ENCODE assay signal across 25 cellular contexts in the genomic region with DNA sequence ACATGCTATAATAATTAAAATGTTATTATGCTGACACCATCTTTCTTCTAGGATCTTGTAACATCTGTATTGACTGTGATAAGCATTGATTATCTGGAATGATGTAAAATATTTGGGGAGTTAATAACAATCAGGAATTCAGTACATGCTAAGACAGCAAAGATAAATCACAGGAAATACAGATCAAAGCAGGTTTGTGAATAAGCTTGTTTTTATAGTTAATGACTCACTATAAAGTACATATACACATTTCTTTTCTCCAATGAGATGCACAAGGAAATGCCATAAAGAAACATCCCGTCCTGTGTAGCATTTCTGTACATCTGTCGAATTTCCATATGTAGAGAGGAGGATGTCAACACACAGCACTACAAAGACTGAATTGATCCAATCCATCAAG.
DNase-seq lines count a peak whose midpoint lies in the region; ATAC-seq and TF ChIP-seq lines count a peak whose summit lies in the region.
"Had no signal": no experiment of that assay in that cellular context is flagged by ENCODE, and none has a peak within 500 bp of the region (broad histone marks: within the 10 kb centered on the region; RNA-seq: fewer than 3 reads in every experiment).

No MANE protein-coding gene starts in this region.

- H3K27ac ChIP-seq in AG04450 (ENCODE audit: low read depth, low read length) (no peak overlapping the region), RWPE2 (ENCODE audit: poor library complexity, severe bottlenecking) (peak overlapping the region; percentile 87), fibroblast of lung (ENCODE audit: insufficient read depth, low read length) (no peak overlapping the region)

- POLR2A ChIA-PET in AG04450 (lab: Yijun Ruan, JAX), result no interaction called here

- peak; percentile 8 for DNase-seq in AG04450 (ENCODE audit: low read depth, low spot score)
- peak; percentile 15 for DNase-seq in HFFc6
- no peak for DNase-seq in RWPE2 (ENCODE audit: low spot score)
- DNase-seq in fibroblast of lung (ENCODE audit: low read depth in 2 of 2), result peak; percentile 30 to 68
- no peak for DNase-seq in sciatic nerve (ENCODE audit: low spot score)
- no peak for DNase-seq in cerebellum (ENCODE audit: low spot score)
- DNase-seq in mucosa of descending colon, result no peak
- DNase-seq: activated CD4-positive, alpha-beta T cell treated with anti-CD3 and anti-CD28 coated beads for 36 hours; activated gamma-delta T cell treated with Interleukin-2 at 50 U/mL for 16 hours; activated T-cell treated with anti-CD3 and anti-CD28 coated beads, Interleukin-2, amount 50 U/mL, for 1 hour; C1 segment of cervical spinal cord; Calu3; cortex of kidney; endodermal cell; left cardiac atrium; naive B cell; NCI-H1436 treated with DMSO at 0.1 percent for 48 hours; NCI-H2171; NCI-H524; occipital lobe had no signal

- peaks cover 75% of the 10 kb centered on the region for H3K4me1 Mint-ChIP-seq in HFFc6 (ENCODE audit: low read depth)
- H3K4me1 Mint-ChIP-seq: activated CD4-positive, alpha-beta T cell treated with anti-CD3 and anti-CD28 coated beads for 36 hours; memory B cell; stimulated activated memory B cell treated with anti-CD40 and anti-IgM and Interleukin-4, amounts not matched to agents 10 μg/mL and 1 μg/mL and 100 μg/mL, for 72 hours had no signal

- H3K9me3 Mint-ChIP-seq in HFFc6, result no peaks in the 10 kb centered on the region
- H3K9me3 Mint-ChIP-seq: endodermal cell; memory B cell; stimulated activated memory B cell treated with anti-CD40 and anti-IgM and Interleukin-4, amounts not matched to agents 10 μg/mL and 1 μg/mL and 100 μg/mL, for 72 hours; T-helper 1 cell treated with Interleukin-12 subunit alpha and Interleukin-12 subunit beta and Interleukin-4 antibody, amounts not matched to agents 30 μg/mL and 1 μg/mL, for 36 hours had no signal

- no peaks in the 10 kb centered on the region for H3K27me3 ChIP-seq in AG04450 (ENCODE audit: control insufficient read depth, insufficient read depth, low read length)
- H3K27me3 ChIP-seq in RWPE2 (ENCODE audit: insufficient read depth, poor library complexity, severe bottlenecking), result no peaks in the 10 kb centered on the region
- no peaks in the 10 kb centered on the region for H3K27me3 ChIP-seq in fibroblast of lung (ENCODE audit: control insufficient read depth, insufficient read depth, low read length)

- no peak for TF ChIP-seq CTCF in AG04450 (IDR thresholded peaks at IDR 0.05; ENCODE audit: low read depth, low read length)
- TF ChIP-seq CTCF in HFFc6 (IDR thresholded peaks at IDR 0.05), result no peak
- TF ChIP-seq CTCF in RWPE2 (IDR thresholded peaks at IDR 0.05; ENCODE audit: poor library complexity, severe bottlenecking), result no peak
- TF ChIP-seq CTCF in fibroblast of lung (conservative IDR thresholded peaks at IDR 0.05 in 1 of 2, IDR thresholded peaks at IDR 0.05 in 1 of 2; ENCODE audit: low read depth in 1 of 2, low read length in 2 of 2), result no peak
- no peak for TF ChIP-seq CTCF in mucosa of descending colon (IDR thresholded peaks at IDR 0.05)

- no peak overlapping the region for H3K27ac Mint-ChIP-seq in HFFc6
- H3K27ac Mint-ChIP-seq: activated CD4-positive, alpha-beta T cell treated with anti-CD3 and anti-CD28 coated beads for 36 hours; endodermal cell; memory B cell; naive B cell; stimulated activated memory B cell treated with anti-CD40 and anti-IgM and Interleukin-4, amounts not matched to agents 10 μg/mL and 1 μg/mL and 100 μg/mL, for 72 hours; T-helper 1 cell treated with Interleukin-12 subunit alpha and Interleukin-12 subunit beta and Interleukin-4 antibody, amounts not matched to agents 30 μg/mL and 1 μg/mL, for 36 hours had no signal

- peak overlapping the region; percentile 24 for H3K4me3 Mint-ChIP-seq in HFFc6
- H3K4me3 Mint-ChIP-seq: activated CD4-positive, alpha-beta T cell treated with anti-CD3 and anti-CD28 coated beads for 36 hours; endodermal cell; memory B cell; naive B cell; stimulated activated memory B cell treated with anti-CD40 and anti-IgM and Interleukin-4, amounts not matched to agents 10 μg/mL and 1 μg/mL and 100 μg/mL, for 72 hours; T-helper 1 cell treated with Interleukin-12 subunit alpha and Interleukin-12 subunit beta and Interleukin-4 antibody, amounts not matched to agents 30 μg/mL and 1 μg/mL, for 36 hours had no signal

- no peaks in the 10 kb centered on the region for H3K79me2 ChIP-seq in fibroblast of lung (ENCODE audit: control insufficient read depth, insufficient read depth, low read length)

- H3K36me3 Mint-ChIP-seq in HFFc6 (ENCODE audit: low read depth), result no peaks in the 10 kb centered on the region
- H3K36me3 Mint-ChIP-seq: memory B cell; naive B cell; stimulated activated memory B cell treated with anti-CD40 and anti-IgM and Interleukin-4, amounts not matched to agents 10 μg/mL and 1 μg/mL and 100 μg/mL, for 72 hours had no signal

- H3K4me3 ChIP-seq in AG04450 (ENCODE audit: low read depth, low read length), result no peak overlapping the region
- no peak overlapping the region for H3K4me3 ChIP-seq in RWPE2 (ENCODE audit: severe bottlenecking)
- H3K4me3 ChIP-seq in fibroblast of lung (replicated peaks in 1 of 4; ENCODE audit: control extremely low read depth in 1 of 4, insufficient read depth in 1 of 4, low read depth in 3 of 4, low read length in 4 of 4), result no peak overlapping the region
- H3K4me3 ChIP-seq in mucosa of descending colon, result no peak overlapping the region
- H3K4me3 ChIP-seq: HAP-1 had no signal

- H3K27me3 Mint-ChIP-seq in HFFc6 (ENCODE audit: insufficient read depth), result no peaks in the 10 kb centered on the region

- H3K9me3 ChIP-seq in AG04450 (ENCODE audit: control insufficient read depth, insufficient read depth, low read length), result no peaks in the 10 kb centered on the region
- H3K9me3 ChIP-seq in RWPE2 (ENCODE audit: severe bottlenecking), result no peaks in the 10 kb centered on the region
- H3K9me3 ChIP-seq in fibroblast of lung (ENCODE audit: control insufficient read depth, insufficient read depth, low read depth, low read length), result no peaks in the 10 kb centered on the region
- H3K9me3 ChIP-seq in mucosa of descending colon, result no peaks in the 10 kb centered on the region
- H3K9me3 ChIP-seq: HAP-1 had no signal

- H3K36me3 ChIP-seq in RWPE2 (ENCODE audit: low read depth) (no peaks in the 10 kb centered on the region), fibroblast of lung (ENCODE audit: control insufficient read depth, insufficient read depth, low read length) (no peaks in the 10 kb centered on the region), mucosa of descending colon (ENCODE audit: low read depth) (no peaks in the 10 kb centered on the region)
- H3K36me3 ChIP-seq: HAP-1 had no signal

- intact Hi-C loops in sciatic nerve (cut with DNase I) (no loop called here), mucosa of descending colon (cut with DNase I, micrococcal nuclease) (no loop called here)

- CTCF ChIA-PET in AG04450 (lab: Charles Lee), result interaction anchor here (1.5 kb wide), 1 partner anchor 9 kb away, joined by 3 read pairs; no protein-coding TSS in a partner anchor

- H4K20me1 ChIP-seq in fibroblast of lung (ENCODE audit: control insufficient read depth, extremely low read depth, insufficient read depth, low read length), result no peaks in the 10 kb centered on the region

- H3K4me1 ChIP-seq in RWPE2 (ENCODE audit: insufficient read depth, poor library complexity, severe bottlenecking) (peaks cover 61% of the 10 kb centered on the region), fibroblast of lung (ENCODE audit: control insufficient read depth, extremely low read depth, insufficient read depth, low read length) (peaks cover 4% of the 10 kb centered on the region), mucosa of descending colon (ENCODE audit: low read depth) (no peaks in the 10 kb centered on the region)

- ATAC-seq in RWPE2 (ENCODE audit: low read depth), result peak; percentile 91
- ATAC-seq in GM21381 (IDR thresholded peaks at IDR 0.05; ENCODE audit: unreplicated experiment), result no peak
- no peak for ATAC-seq in sciatic nerve
- ATAC-seq in mucosa of descending colon, result no peak
- ATAC-seq: activated CD4-positive, alpha-beta T cell treated with anti-CD3 and anti-CD28 coated beads for 36 hours; left cardiac atrium; stimulated activated memory B cell treated with anti-CD40 and anti-IgM and Interleukin-4, amounts not matched to agents 10 μg/mL and 1 μg/mL and 100 μg/mL, for 72 hours had no signal

- H3K9ac ChIP-seq in fibroblast of lung (ENCODE audit: insufficient read depth, low read length), result no peak overlapping the region

- no peak overlapping the region for H2AFZ ChIP-seq in fibroblast of lung (ENCODE audit: low read length)

- H3K4me2 ChIP-seq in fibroblast of lung (ENCODE audit: extremely low read depth, insufficient read depth, low read length), result peak overlapping the region; percentile 13

Comparison
In these comparisons a context has a peak if more than half of its experiments do, and no peak if none do; other contexts are left out.
1. DNase-seq: peak in AG04450 (single experiment), HFFc6 (single experiment) and fibroblast of lung (2 of 2); none in RWPE2 (single experiment), sciatic nerve (single experiment), cerebellum (single experiment) and mucosa of descending colon (0 of 3).